In genomic region chr12:95547522-95548055, GRCh38 we compare ENCODE assay signal across 9 cellular contexts. TPM values are rescaled to one million over a fixed set of nuclear protein-coding genes. Genes with fewer than 3 reads are reported as not detected.
DNase-seq lines count a peak whose midpoint lies in the region; ATAC-seq and TF ChIP-seq lines count a peak whose summit lies in the region.
"Had no signal": no experiment of that assay in that cellular context is flagged by ENCODE, and none has a peak within 500 bp of the region (broad histone marks: within the 10 kb centered on the region; RNA-seq: fewer than 3 reads in every experiment).

No MANE protein-coding gene starts in this region.

- no peaks in the 10 kb centered on the region for H3K9me3 ChIP-seq in SK-N-SH
- H3K9me3 ChIP-seq in stomach smooth muscle (ENCODE audit: control insufficient read depth in 2 of 2, low read length in 2 of 2) = peaks cover 3 to 5% of the 10 kb centered on the region in 2 donors

- ATAC-seq in SK-N-SH treated with all-trans-retinoic acid at 6 μM for 48 hours (no peak), GM21447 (IDR thresholded peaks at IDR 0.05; ENCODE audit: unreplicated experiment) (no peak)

- TF ChIP-seq EP300 in SK-N-SH (IDR thresholded peaks at IDR 0.05; ENCODE audit: borderline replicate concordance in 1 of 2, low read depth in 1 of 2, low read length in 1 of 2) = no peak

- no peaks in the 10 kb centered on the region for H3K9me2 ChIP-seq in SK-N-SH

- TF ChIP-seq RAD21 in SK-N-SH (IDR thresholded peaks at IDR 0.05; ENCODE audit: low read length) = no peak

- H4K20me1 ChIP-seq in SK-N-SH (ENCODE audit: insufficient read depth) = no peaks in the 10 kb centered on the region
- H4K20me1 ChIP-seq: BLaER1 treated with 17β-estradiol and CSF1 and Interleukin-3, amounts not matched to agents 10 nM and 100 nM had no signal

- CTCF ChIA-PET in SK-N-SH (lab: Yijun Ruan, JAX) = interaction anchor here (1.2 to 1.7 kb wide), 3 partner anchors 9 to 431 kb away, joined by 3 to 10 read pairs (median 6); no protein-coding TSS in a partner anchor

- H3F3A ChIP-seq in SK-N-SH (replicated peaks; ENCODE audit: insufficient read depth) = peaks cover 7% of the 10 kb centered on the region

- POLR2A ChIA-PET in SK-N-SH (lab: Yijun Ruan, JAX) = interaction anchor here (0.6 kb wide), 1 partner anchor 11 kb away, joined by 3 read pairs; no protein-coding TSS in a partner anchor

- H3K4me3 ChIP-seq in SK-N-SH (ENCODE audit: low read depth in 2 of 2, low read length in 1 of 2) (peak overlapping the region in 1 of 2 experiments; percentile 69; a peak in 2 of 4 replicates), stomach smooth muscle (ENCODE audit: low read length in 2 of 2) (peak overlapping the region; percentile 77 to 83)
- H3K4me3 ChIP-seq: BLaER1 treated with 17β-estradiol and CSF1 and Interleukin-3, amounts not matched to agents 10 nM and 100 nM had no signal

- H3K79me2 ChIP-seq in SK-N-SH (ENCODE audit: insufficient read depth) = no peaks in the 10 kb centered on the region

- WGBS in SK-N-SH (ENCODE audit: low lambda C conversion rate) = 90% methylated on average over 9 of the region's 9 CpGs

- H2AFZ ChIP-seq in SK-N-SH (ENCODE audit: low read depth) = peak overlapping the region; percentile 65; the same call in 1 of the 2 replicates

- TF ChIP-seq CTCF in SK-N-SH (IDR thresholded peaks at IDR 0.05) = no peak

- no peak for DNase-seq in SK-N-SH
- peak; percentile 93 for DNase-seq in amniotic epithelial cell (ENCODE audit: low read depth)
- peak; percentile 29 for DNase-seq in iPS-NIHi7 (ENCODE audit: extremely low spot score)
- DNase-seq in stimulated activated naive CD4-positive, alpha-beta T cell treated with Interleukin-2 at 50 U/mL for 16 hours (lab: John Stamatoyannopoulos, UW) = no peak
- no peak for DNase-seq in activated CD4-positive, CD25-positive, alpha-beta regulatory T cell treated with anti-CD3 and anti-CD28 coated beads, Interleukin-2, amount 50 U/mL, for 72 hours

- H3K27ac ChIP-seq in SK-N-SH (ENCODE audit: low read depth in 2 of 2, low read length in 1 of 2) (no peak overlapping the region), stomach smooth muscle (ENCODE audit: low read length) (peak overlapping the region; percentile 11)
- H3K27ac ChIP-seq: BLaER1 treated with 17β-estradiol and CSF1 and Interleukin-3, amounts not matched to agents 10 nM and 100 nM had no signal

- H3K36me3 ChIP-seq in SK-N-SH (replicated peaks in 1 of 2; ENCODE audit: control insufficient read depth in 1 of 2, insufficient read depth in 2 of 2, low read length in 1 of 2) = no peaks in the 10 kb centered on the region
- H3K36me3 ChIP-seq in stomach smooth muscle (ENCODE audit: control insufficient read depth in 2 of 2, insufficient read depth in 2 of 2, low read length in 2 of 2) = no peaks in the 10 kb centered on the region
- H3K36me3 ChIP-seq: BLaER1 treated with 17β-estradiol and CSF1 and Interleukin-3, amounts not matched to agents 10 nM and 100 nM had no signal

- H3K4me1 ChIP-seq in SK-N-SH (ENCODE audit: control insufficient read depth in 1 of 2, insufficient read depth in 2 of 2, low read depth in 1 of 2, low read length in 1 of 2) (no peaks in the 10 kb centered on the region; a peak in 1 of 4 replicates), stomach smooth muscle (ENCODE audit: control insufficient read depth, insufficient read depth, low read length) (no peaks in the 10 kb centered on the region)
- H3K4me1 ChIP-seq: BLaER1 treated with 17β-estradiol and CSF1 and Interleukin-3, amounts not matched to agents 10 nM and 100 nM had no signal

- H3K27me3 ChIP-seq in SK-N-SH (ENCODE audit: insufficient read depth) (0 out of 2 replicates have a peak, but pooled peaks cover 5% of the 10 kb centered on the region), stomach smooth muscle (ENCODE audit: control insufficient read depth in 1 of 2, insufficient read depth in 2 of 2, low read length in 2 of 2) (no peaks in the 10 kb centered on the region)
- H3K27me3 ChIP-seq: BLaER1 treated with 17β-estradiol and CSF1 and Interleukin-3, amounts not matched to agents 10 nM and 100 nM had no signal

- H3K9ac ChIP-seq in SK-N-SH = no peak overlapping the region
- peak overlapping the region; percentile 65 to 69 for H3K9ac ChIP-seq in stomach smooth muscle (ENCODE audit: low read length in 2 of 2)
- H3K9ac ChIP-seq: BLaER1 treated with 17β-estradiol and CSF1 and Interleukin-3, amounts not matched to agents 10 nM and 100 nM had no signal

- peak overlapping the region; percentile 70; the same call in 1 of the 2 replicates for H3K4me2 ChIP-seq in SK-N-SH
- H3K4me2 ChIP-seq: BLaER1 treated with 17β-estradiol and CSF1 and Interleukin-3, amounts not matched to agents 10 nM and 100 nM had no signal

TF ChIP-seq in SK-N-SH, 30 proteins besides CTCF, POLR2A, EP300 and RAD21 (continues in another document):
- TF ChIP-seq MXI1 (IDR thresholded peaks at IDR 0.05; ENCODE audit: low read depth, low read length) = no peak
- no peak for TF ChIP-seq REST (IDR thresholded peaks at IDR 0.05; ENCODE audit: low read depth, low read length)
- no peak for TF ChIP-seq GABPA (IDR thresholded peaks at IDR 0.05; ENCODE audit: low read depth)
- no peak for TF ChIP-seq MAX (IDR thresholded peaks at IDR 0.05; ENCODE audit: low read depth)
- TF ChIP-seq GATA2 (CRISPR knock-in tag; IDR thresholded peaks at IDR 0.05) = no peak
- TF ChIP-seq SIN3A (IDR thresholded peaks at IDR 0.05; ENCODE audit: borderline replicate concordance, low read depth, low read length) = no peak
- TF ChIP-seq TEAD4 (IDR thresholded peaks at IDR 0.05; ENCODE audit: borderline replicate concordance, insufficient read depth) = no peak

TF ChIP-seq in SK-N-SH treated with all-trans-retinoic acid at 6 μM for 48 hours, 23 proteins besides CTCF, POLR2A, EP300 and RAD21 (continues in another document):
- no peak for TF ChIP-seq CREB5 (CRISPR knock-in tag; IDR thresholded peaks at IDR 0.05; ENCODE audit: low read depth)
- no peak for TF ChIP-seq POU6F1 (CRISPR knock-in tag; IDR thresholded peaks at IDR 0.05; ENCODE audit: borderline replicate concordance, low read depth)
- no peak for TF ChIP-seq TSHZ2 (CRISPR knock-in tag; IDR thresholded peaks at IDR 0.05)
- no peak for TF ChIP-seq CSDC2 (CRISPR knock-in tag; IDR thresholded peaks at IDR 0.05)
- TF ChIP-seq TCF4 (CRISPR knock-in tag; IDR thresholded peaks at IDR 0.05; ENCODE audit: borderline replicate concordance) = no peak
- no peak for TF ChIP-seq OSR1 (CRISPR knock-in tag; IDR thresholded peaks at IDR 0.05)
- TF ChIP-seq BACH2 (CRISPR knock-in tag; IDR thresholded peaks at IDR 0.05; ENCODE audit: borderline replicate concordance) = no peak

RNA-seq across cellular contexts. Expression of gene USP44, which starts 3.7 kb away (rescaled TPM):
- polyA plus RNA-seq in SK-N-SH (2012; rRNA removed) = 0.07 and 0.18 TPM in 2 replicates
- 0.18 and 0.39 TPM in 2 replicates for polyA plus RNA-seq in SK-N-SH (2012; cell fraction: cytosol; rRNA removed)
- 0.21 and 0.22 TPM in 2 replicates for polyA plus RNA-seq in SK-N-SH (2012; cell fraction: nucleus; rRNA removed)

Comparison
In these comparisons a context has a peak if more than half of its experiments do, and no peak if none do; other contexts are left out.
1. DNase-seq: peak in amniotic epithelial cell (single experiment) and iPS-NIHi7 (single experiment); none in SK-N-SH (single experiment), stimulated activated naive CD4-positive, alpha-beta T cell treated with Interleukin-2 at 50 U/mL for 16 hours (single experiment) and activated CD4-positive, CD25-positive, alpha-beta regulatory T cell treated with anti-CD3 and anti-CD28 coated beads, Interleukin-2, amount 50 U/mL, for 72 hours (single experiment).